Comparison of ENCODE assay signal across 1 cellular context in the genomic region with DNA sequence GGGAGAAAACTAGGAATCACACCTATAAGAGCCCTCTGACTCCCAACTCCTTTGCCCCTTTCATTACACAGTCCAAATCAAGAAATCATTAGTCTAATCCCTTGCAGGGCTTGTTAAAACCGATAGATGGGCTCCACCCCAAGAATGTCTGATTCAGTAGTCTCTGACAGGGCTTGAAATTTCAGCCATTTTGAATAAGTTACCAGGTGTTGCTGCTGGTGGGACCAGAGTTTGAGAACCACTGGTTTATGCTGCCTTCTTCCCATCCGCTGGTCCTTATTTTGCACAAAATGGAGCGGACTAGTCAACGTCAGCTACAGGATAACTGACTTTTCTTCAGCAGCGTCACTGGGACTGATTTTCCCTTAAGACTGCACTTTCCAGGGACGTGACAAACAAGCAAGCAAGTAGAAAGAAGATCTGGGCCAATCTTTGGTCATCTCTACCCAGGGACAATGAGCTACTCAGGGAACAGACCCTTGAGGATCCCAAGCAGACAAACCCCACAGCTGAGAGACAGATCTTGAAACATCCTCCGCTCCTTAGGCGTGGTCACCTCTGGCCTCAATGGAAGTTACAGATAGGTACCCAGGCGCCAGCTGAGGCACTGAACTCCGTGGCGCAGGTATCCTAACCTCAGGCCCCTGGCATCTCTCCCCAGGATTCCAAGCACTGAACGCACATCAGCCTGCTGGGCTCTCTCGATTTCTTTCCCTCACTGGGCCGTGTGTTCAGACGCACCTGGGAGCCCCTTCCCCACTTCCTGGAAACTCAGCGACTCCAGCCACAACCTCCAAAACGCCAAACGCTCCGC.
TF ChIP-seq lines count a peak whose summit lies in the region.

No MANE protein-coding gene starts in this region.

TF ChIP-seq in K562, 482 proteins besides CTCF, POLR2A, EP300 and RAD21:
- TF ChIP-seq ZNF431 (CRISPR knock-in tag; IDR thresholded peaks at IDR 0.05) (0 out of 2 replicates have a peak, but pooled peaks have one; percentile 21), ZNF445 (CRISPR knock-in tag; IDR thresholded peaks at IDR 0.05; ENCODE audit: low read depth) (no peak), SUPT5H (IDR thresholded peaks at IDR 0.05) (no peak), SNRNP70 (optimal IDR thresholded peaks at IDR 0.05; ENCODE audit: low read depth, low read length) (no peak), ZBTB7A (IDR thresholded peaks at IDR 0.05; ENCODE audit: borderline replicate concordance, control insufficient read depth, low read depth, low read length) (0 out of 2 replicates have a peak, but pooled peaks have one; percentile 37), THAP7 (CRISPR knock-in tag; IDR thresholded peaks at IDR 0.05) (no peak), CCNT2 (IDR thresholded peaks at IDR 0.05; ENCODE audit: borderline replicate concordance, extremely low read depth, insufficient read length, low read depth, low read length) (no peak), HNRNPK (IDR thresholded peaks at IDR 0.05; ENCODE audit: low read depth, low read length, poor library complexity, severe bottlenecking) (no peak), ZBED1 (IDR thresholded peaks at IDR 0.05) (no peak), CBX2 (IDR thresholded peaks at IDR 0.05; ENCODE audit: insufficient read depth, low read length, poor library complexity, severe bottlenecking) (no peak), KAT2B (IDR thresholded peaks at IDR 0.05; ENCODE audit: low read depth, low read length) (no peak), KLF6 (CRISPR knock-in tag; IDR thresholded peaks at IDR 0.05; ENCODE audit: borderline replicate concordance) (no peak), SIRT6 (IDR thresholded peaks at IDR 0.05; ENCODE audit: low read depth, low read length) (no peak), OTX1 (CRISPR knock-in tag; IDR thresholded peaks at IDR 0.05) (no peak), RFX1 (IDR thresholded peaks at IDR 0.05) (no peak), ETS2 (tag; IDR thresholded peaks at IDR 0.05; ENCODE audit: borderline replicate concordance, poor library complexity, severe bottlenecking) (no peak), NR2C2 (CRISPR knock-in tag; IDR thresholded peaks at IDR 0.05) (no peak), NR2C2 (tag; IDR thresholded peaks at IDR 0.05) (no peak), MAX (CRISPR knock-in tag; IDR thresholded peaks at IDR 0.05) (0 out of 2 replicates have a peak, but pooled peaks have one; percentile 14)
- TF ChIP-seq, protein P1, sequence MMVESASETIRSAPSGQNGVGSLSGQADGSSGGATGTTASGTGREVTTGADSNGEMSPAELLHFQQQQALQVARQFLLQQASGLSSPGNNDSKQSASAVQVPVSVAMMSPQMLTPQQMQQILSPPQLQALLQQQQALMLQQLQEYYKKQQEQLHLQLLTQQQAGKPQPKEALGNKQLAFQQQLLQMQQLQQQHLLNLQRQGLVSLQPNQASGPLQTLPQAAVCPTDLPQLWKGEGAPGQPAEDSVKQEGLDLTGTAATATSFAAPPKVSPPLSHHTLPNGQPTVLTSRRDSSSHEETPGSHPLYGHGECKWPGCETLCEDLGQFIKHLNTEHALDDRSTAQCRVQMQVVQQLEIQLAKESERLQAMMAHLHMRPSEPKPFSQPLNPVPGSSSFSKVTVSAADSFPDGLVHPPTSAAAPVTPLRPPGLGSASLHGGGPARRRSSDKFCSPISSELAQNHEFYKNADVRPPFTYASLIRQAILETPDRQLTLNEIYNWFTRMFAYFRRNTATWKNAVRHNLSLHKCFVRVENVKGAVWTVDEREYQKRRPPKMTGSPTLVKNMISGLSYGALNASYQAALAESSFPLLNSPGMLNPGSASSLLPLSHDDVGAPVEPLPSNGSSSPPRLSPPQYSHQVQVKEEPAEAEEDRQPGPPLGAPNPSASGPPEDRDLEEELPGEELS (CRISPR knock-in tag; IDR thresholded peaks at IDR 0.05; ENCODE audit: borderline replicate concordance) = no peak
